Comparison of ENCODE assay signal across 33 cellular contexts in the genomic region with DNA sequence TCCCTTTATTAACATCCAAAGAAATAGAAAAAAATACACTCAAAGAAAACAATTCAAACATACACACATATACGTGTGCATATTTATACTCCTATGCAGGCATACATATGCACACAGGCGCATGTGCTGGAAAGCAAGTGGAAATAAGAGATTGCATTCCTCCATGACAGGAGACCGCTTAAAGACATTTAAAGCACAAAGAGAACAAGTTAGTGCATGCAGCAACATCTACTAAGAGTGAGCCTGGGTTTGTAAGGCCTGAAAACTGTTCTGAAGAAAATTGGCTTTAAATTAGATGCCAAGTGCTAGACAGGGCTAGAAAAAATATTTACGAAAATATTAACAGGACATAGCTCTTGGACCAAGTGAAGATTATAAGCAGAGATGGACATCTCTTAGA. TPM values are rescaled to one million over a fixed set of nuclear protein-coding genes. Genes with fewer than 3 reads are reported as not detected.
"Had no signal": no experiment of that assay in that cellular context is flagged by ENCODE, and none has a peak within 500 bp of the region (broad histone marks: within the 10 kb centered on the region; RNA-seq: fewer than 3 reads in every experiment).

No MANE protein-coding gene starts in this region.

- H3K36me3 Mint-ChIP-seq: activated naive CD4-positive, alpha-beta T cell treated with anti-CD3 and anti-CD28 coated beads, Interleukin-2, amount 50 U/mL, for 24 hours; activated naive CD8-positive, alpha-beta T cell treated with anti-CD3 and anti-CD28 coated beads, Interleukin-2, amount 10 ng/mL, durations not matched to agents 7 days and 5 days had no signal

- H3K27ac ChIP-seq: ascending aorta, PC-9, SJCRH30, SK-N-MC, WERI-Rb-1 had no signal

- H3K4me1 ChIP-seq: ascending aorta, SJCRH30 had no signal

- H3K4me1 Mint-ChIP-seq: activated CD4-positive, alpha-beta T cell treated with anti-CD3 and anti-CD28 coated beads for 36 hours; activated CD4-positive, alpha-beta T cell treated with anti-CD3 and anti-CD28 coated beads, Interleukin-2, amount 10 ng/mL, durations not matched to agents 7 days and 5 days; activated naive CD4-positive, alpha-beta T cell treated with anti-CD3 and anti-CD28 coated beads, Interleukin-2, amount 50 U/mL, for 24 hours; activated naive CD8-positive, alpha-beta T cell treated with anti-CD3 and anti-CD28 coated beads, Interleukin-2, amount 10 ng/mL, durations not matched to agents 7 days and 5 days had no signal

- H3K27me3 Mint-ChIP-seq: activated CD4-positive, alpha-beta T cell treated with anti-CD3 and anti-CD28 coated beads, Interleukin-2, amount 10 ng/mL, durations not matched to agents 7 days and 5 days; activated naive CD4-positive, alpha-beta T cell treated with anti-CD3 and anti-CD28 coated beads, Interleukin-2, amount 50 U/mL, for 24 hours; activated naive CD8-positive, alpha-beta T cell treated with anti-CD3 and anti-CD28 coated beads, Interleukin-2, amount 10 ng/mL, durations not matched to agents 7 days and 5 days; activated T-cell treated with anti-CD3 and anti-CD28 coated beads, Interleukin-2, amount 50 U/mL, for 24 hours had no signal

- H3K4me3 ChIP-seq: ascending aorta, PC-9, SJCRH30, SK-N-MC had no signal

- H2AFZ ChIP-seq: PC-9 had no signal

- H3K9me3 Mint-ChIP-seq: activated CD4-positive, alpha-beta T cell treated with anti-CD3 and anti-CD28 coated beads, Interleukin-2, amount 10 ng/mL, durations not matched to agents 7 days and 5 days; activated naive CD4-positive, alpha-beta T cell treated with anti-CD3 and anti-CD28 coated beads, Interleukin-2, amount 50 U/mL, for 24 hours; activated naive CD8-positive, alpha-beta T cell treated with anti-CD3 and anti-CD28 coated beads, Interleukin-2, amount 10 ng/mL, durations not matched to agents 7 days and 5 days; activated T-cell treated with anti-CD3 and anti-CD28 coated beads, Interleukin-2, amount 50 U/mL, for 24 hours; activated T-helper 2 cell treated with anti-CD3 and anti-CD28 coated beads, Interferon-gamma antibody, Interleukin-2, Interleukin-4, amounts not matched to agents 10 μg/mL and 5 μg/mL and 100 μg/mL, durations not matched to agents 14 hours and 24 hours and 36 hours had no signal

- H3K27ac Mint-ChIP-seq: activated CD4-positive, alpha-beta T cell treated with anti-CD3 and anti-CD28 coated beads for 36 hours; activated CD4-positive, alpha-beta T cell treated with anti-CD3 and anti-CD28 coated beads, Interleukin-2, amount 10 ng/mL, durations not matched to agents 7 days and 5 days; activated CD8-positive, alpha-beta T cell treated with anti-CD3 and anti-CD28 coated beads, Interleukin-2, amount 10 ng/mL, durations not matched to agents 7 days and 5 days; activated naive CD4-positive, alpha-beta T cell treated with anti-CD3 and anti-CD28 coated beads, Interleukin-2, amount 50 U/mL, for 24 hours; activated naive CD8-positive, alpha-beta T cell treated with anti-CD3 and anti-CD28 coated beads, Interleukin-2, amount 10 ng/mL, durations not matched to agents 7 days and 5 days; activated T-cell treated with anti-CD3 and anti-CD28 coated beads, Interleukin-2, amount 50 U/mL, for 24 hours; activated T-helper 2 cell treated with anti-CD3 and anti-CD28 coated beads, Interferon-gamma antibody, Interleukin-2, Interleukin-4, amounts not matched to agents 10 μg/mL and 5 μg/mL and 100 μg/mL, durations not matched to agents 14 hours and 24 hours and 36 hours had no signal

- H3K4me3 Mint-ChIP-seq: activated CD4-positive, alpha-beta T cell treated with anti-CD3 and anti-CD28 coated beads for 36 hours; activated CD4-positive, alpha-beta T cell treated with anti-CD3 and anti-CD28 coated beads, Interleukin-2, amount 10 ng/mL, durations not matched to agents 7 days and 5 days; activated CD8-positive, alpha-beta T cell treated with anti-CD3 and anti-CD28 coated beads, Interleukin-2, amount 10 ng/mL, durations not matched to agents 7 days and 5 days; activated naive CD4-positive, alpha-beta T cell treated with anti-CD3 and anti-CD28 coated beads, Interleukin-2, amount 50 U/mL, for 24 hours; activated naive CD8-positive, alpha-beta T cell treated with anti-CD3 and anti-CD28 coated beads, Interleukin-2, amount 10 ng/mL, durations not matched to agents 7 days and 5 days; activated T-cell treated with anti-CD3 and anti-CD28 coated beads, Interleukin-2, amount 50 U/mL, for 24 hours had no signal

- H3K36me3 ChIP-seq: ascending aorta, SJCRH30, WERI-Rb-1 had no signal

- DNase-seq: activated CD4-positive, alpha-beta T cell treated with anti-CD3 and anti-CD28 coated beads for 36 hours; activated CD4-positive, alpha-beta T cell treated with anti-CD3 and anti-CD28 coated beads, Interleukin-2, amount 10 ng/mL, durations not matched to agents 7 days and 5 days; activated CD4-positive, alpha-beta T cell treated with anti-CD3 and anti-CD28 coated beads, Interleukin-2, amount 50 U/mL, for 48 hours; activated CD8-positive, alpha-beta T cell treated with anti-CD3 and anti-CD28 coated beads, Interleukin-2, amount 10 ng/mL, durations not matched to agents 7 days and 5 days; activated gamma-delta T cell; activated naive CD4-positive, alpha-beta T cell treated with Interleukin-2 at 50 U/mL for 16 hours; activated naive CD8-positive, alpha-beta T cell treated with anti-CD3 and anti-CD28 coated beads, Interleukin-2, amount 10 ng/mL, durations not matched to agents 7 days and 5 days; activated T-cell treated with anti-CD3 and anti-CD28 coated beads, Interleukin-2, amount 50 U/mL, for 24 hours; amygdala; NCI-H1048; NCI-H1105 treated with DMSO at 0.1 percent for 48 hours; NCI-H1436 treated with DMSO at 0.1 percent for 48 hours; NCI-H1694 treated with DMSO at 0.1 percent for 48 hours; NCI-H2029; NCI-H2171 treated with DMSO at 0.1 percent for 48 hours; NCI-H2227 treated with DMSO at 0.1 percent for 48 hours; NCI-H446 treated with DMSO at 0.1 percent for 48 hours; NCI-H524 treated with DMSO at 0.1 percent for 48 hours; PC-9; Right ventricle myocardium superior; SJCRH30; T1000; WERI-Rb-1 had no signal

- H3K4me2 ChIP-seq: PC-9 had no signal

- H3K27me3 ChIP-seq: ascending aorta had no signal

- H3K9me3 ChIP-seq: ascending aorta, SJCRH30 had no signal

RNA-seq across cellular contexts. Expression of a gene that starts 40.0 kb away (rescaled TPM):
- total RNA-seq: activated CD4-positive, alpha-beta T cell treated with anti-CD3 and anti-CD28 coated beads for 36 hours; activated CD4-positive, alpha-beta T cell treated with anti-CD3 and anti-CD28 coated beads, Interleukin-2, amount 10 ng/mL, durations not matched to agents 7 days and 5 days; activated CD8-positive, alpha-beta T cell treated with anti-CD3 and anti-CD28 coated beads, Interleukin-2, amount 10 ng/mL, durations not matched to agents 7 days and 5 days; activated naive CD8-positive, alpha-beta T cell treated with anti-CD3 and anti-CD28 coated beads, Interleukin-2, amount 10 ng/mL, durations not matched to agents 7 days and 5 days; activated T-helper 2 cell treated with anti-CD3 and anti-CD28 coated beads, Interferon-gamma antibody, Interleukin-2, Interleukin-4, amounts not matched to agents 10 μg/mL and 5 μg/mL and 100 μg/mL, durations not matched to agents 14 hours and 24 hours and 36 hours; ascending aorta; cardiac septum; M059J; OCI-LY7; PC-9; Right ventricle myocardium superior; SJCRH30; T-helper 1 cell treated with Interleukin-12 subunit alpha and Interleukin-12 subunit beta and Interleukin-4 antibody, amounts not matched to agents 30 ng/mL and 1 ng/mL, for 36 hours; T-helper 2 cell treated with Interferon-gamma antibody and Interleukin-4, amounts not matched to agents 100 ng/mL and 5 ng/mL, for 36 hours had no signal
- polyA plus RNA-seq: adipose tissue had no signal
